ENCODE assay signal across 1 cellular context in the genomic region with DNA sequence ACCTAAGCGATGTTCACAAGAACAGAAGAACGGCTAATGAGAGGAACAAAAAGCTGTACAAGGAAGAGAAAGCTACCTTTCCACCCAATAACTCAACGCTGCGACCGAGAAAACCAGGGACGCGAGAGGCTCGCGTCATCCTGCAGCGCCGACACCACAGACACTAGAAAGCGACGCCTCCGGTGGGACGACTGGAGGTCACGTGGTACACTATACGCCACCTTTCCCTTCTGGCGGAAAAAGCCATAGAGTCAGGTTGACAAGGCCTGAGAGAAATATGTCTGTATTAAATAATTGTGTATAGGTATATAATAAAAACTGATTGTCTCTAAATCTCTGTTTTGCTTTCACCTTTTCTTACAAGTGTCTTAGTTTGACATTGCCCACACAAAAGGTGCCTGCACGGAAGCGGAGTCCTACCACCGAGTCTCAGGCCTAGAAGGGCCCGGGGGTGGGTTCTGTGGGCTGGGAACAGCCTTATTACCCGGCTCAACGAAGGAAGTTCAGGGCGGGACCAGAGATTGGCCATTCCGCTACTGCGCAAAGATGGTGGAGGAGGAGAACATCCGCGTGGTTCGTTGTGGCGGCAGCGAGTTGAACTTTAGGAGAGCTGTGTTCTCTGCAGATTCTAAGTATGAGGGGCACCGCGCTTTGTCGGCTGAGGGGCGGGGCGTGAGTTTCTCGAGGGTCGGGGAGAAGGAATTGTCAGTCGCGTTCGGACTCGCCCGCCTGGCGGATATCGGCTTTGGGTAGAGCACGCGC.
TF ChIP-seq lines count a peak whose summit lies in the region.

TSS of gene WDR75 (plus strand) at position 528 of the 762 bp plus-strand sequence. CDS start at position 547, 19 bp downstream.

TF ChIP-seq in HepG2, 621 proteins besides CTCF, POLR2A, EP300 and RAD21 (continued from another document and continues in another):
- TF ChIP-seq, protein P1, sequence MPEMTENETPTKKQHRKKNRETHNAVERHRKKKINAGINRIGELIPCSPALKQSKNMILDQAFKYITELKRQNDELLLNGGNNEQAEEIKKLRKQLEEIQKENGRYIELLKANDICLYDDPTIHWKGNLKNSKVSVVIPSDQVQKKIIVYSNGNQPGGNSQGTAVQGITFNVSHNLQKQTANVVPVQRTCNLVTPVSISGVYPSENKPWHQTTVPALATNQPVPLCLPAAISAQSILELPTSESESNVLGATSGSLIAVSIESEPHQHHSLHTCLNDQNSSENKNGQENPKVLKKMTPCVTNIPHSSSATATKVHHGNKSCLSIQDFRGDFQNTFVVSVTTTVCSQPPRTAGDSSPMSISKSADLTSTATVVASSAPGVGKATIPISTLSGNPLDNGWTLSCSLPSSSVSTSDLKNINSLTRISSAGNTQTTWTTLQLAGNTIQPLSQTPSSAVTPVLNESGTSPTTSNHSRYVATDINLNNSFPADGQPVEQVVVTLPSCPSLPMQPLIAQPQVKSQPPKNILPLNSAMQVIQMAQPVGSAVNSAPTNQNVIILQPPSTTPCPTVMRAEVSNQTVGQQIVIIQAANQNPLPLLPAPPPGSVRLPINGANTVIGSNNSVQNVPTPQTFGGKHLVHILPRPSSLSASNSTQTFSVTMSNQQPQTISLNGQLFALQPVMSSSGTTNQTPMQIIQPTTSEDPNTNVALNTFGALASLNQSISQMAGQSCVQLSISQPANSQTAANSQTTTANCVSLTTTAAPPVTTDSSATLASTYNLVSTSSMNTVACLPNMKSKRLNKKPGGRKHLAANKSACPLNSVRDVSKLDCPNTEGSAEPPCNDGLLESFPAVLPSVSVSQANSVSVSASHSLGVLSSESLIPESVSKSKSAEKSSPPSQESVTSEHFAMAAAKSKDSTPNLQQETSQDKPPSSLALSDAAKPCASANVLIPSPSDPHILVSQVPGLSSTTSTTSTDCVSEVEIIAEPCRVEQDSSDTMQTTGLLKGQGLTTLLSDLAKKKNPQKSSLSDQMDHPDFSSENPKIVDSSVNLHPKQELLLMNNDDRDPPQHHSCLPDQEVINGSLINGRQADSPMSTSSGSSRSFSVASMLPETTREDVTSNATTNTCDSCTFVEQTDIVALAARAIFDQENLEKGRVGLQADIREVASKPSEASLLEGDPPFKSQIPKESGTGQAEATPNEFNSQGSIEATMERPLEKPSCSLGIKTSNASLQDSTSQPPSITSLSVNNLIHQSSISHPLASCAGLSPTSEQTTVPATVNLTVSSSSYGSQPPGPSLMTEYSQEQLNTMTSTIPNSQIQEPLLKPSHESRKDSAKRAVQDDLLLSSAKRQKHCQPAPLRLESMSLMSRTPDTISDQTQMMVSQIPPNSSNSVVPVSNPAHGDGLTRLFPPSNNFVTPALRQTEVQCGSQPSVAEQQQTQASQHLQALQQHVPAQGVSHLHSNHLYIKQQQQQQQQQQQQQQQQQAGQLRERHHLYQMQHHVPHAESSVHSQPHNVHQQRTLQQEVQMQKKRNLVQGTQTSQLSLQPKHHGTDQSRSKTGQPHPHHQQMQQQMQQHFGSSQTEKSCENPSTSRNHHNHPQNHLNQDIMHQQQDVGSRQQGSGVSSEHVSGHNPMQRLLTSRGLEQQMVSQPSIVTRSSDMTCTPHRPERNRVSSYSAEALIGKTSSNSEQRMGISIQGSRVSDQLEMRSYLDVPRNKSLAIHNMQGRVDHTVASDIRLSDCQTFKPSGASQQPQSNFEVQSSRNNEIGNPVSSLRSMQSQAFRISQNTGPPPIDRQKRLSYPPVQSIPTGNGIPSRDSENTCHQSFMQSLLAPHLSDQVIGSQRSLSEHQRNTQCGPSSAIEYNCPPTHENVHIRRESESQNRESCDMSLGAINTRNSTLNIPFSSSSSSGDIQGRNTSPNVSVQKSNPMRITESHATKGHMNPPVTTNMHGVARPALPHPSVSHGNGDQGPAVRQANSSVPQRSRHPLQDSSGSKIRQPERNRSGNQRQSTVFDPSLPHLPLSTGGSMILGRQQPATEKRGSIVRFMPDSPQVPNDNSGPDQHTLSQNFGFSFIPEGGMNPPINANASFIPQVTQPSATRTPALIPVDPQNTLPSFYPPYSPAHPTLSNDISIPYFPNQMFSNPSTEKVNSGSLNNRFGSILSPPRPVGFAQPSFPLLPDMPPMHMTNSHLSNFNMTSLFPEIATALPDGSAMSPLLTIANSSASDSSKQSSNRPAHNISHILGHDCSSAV (CRISPR knock-in tag; IDR thresholded peaks at IDR 0.05; ENCODE audit: borderline replicate concordance) = peak; percentile 82; the same call in 1 of the 2 replicates
- TF ChIP-seq ZNF800 (CRISPR knock-in tag; IDR thresholded peaks at IDR 0.05) (peak; percentile 69), ELF4 (CRISPR knock-in tag; IDR thresholded peaks at IDR 0.05; ENCODE audit: borderline replicate concordance) (no peak; the same call in none of the 2 replicates), MEIS1 (CRISPR knock-in tag; IDR thresholded peaks at IDR 0.05; ENCODE audit: borderline replicate concordance) (peak; percentile 86; the same call in 1 of the 2 replicates), ZNF431 (CRISPR knock-in tag; IDR thresholded peaks at IDR 0.05; ENCODE audit: borderline replicate concordance, low read depth) (peak; percentile 86), DNMT3B (CRISPR knock-in tag; conservative IDR thresholded peaks at IDR 0.05) (peak; percentile 74), HDAC1 (CRISPR knock-in tag; IDR thresholded peaks at IDR 0.05) (peak; percentile 89), MIXL1 (CRISPR knock-in tag; IDR thresholded peaks at IDR 0.05) (peak; percentile 44), NCOA2 (CRISPR knock-in tag; IDR thresholded peaks at IDR 0.05) (peak; percentile 24; the same call in 1 of the 2 replicates), ZNF557 (CRISPR knock-in tag; IDR thresholded peaks at IDR 0.05) (peak; percentile 90; the same call in 1 of the 2 replicates), ZNF446 (CRISPR knock-in tag; IDR thresholded peaks at IDR 0.05) (0 out of 2 replicates have a peak, but pooled peaks have one; percentile 38), ZNF749 (CRISPR knock-in tag; IDR thresholded peaks at IDR 0.05; ENCODE audit: borderline replicate concordance) (peak; percentile 23; the same call in 1 of the 2 replicates), ZNF547 (CRISPR knock-in tag; IDR thresholded peaks at IDR 0.05) (peak; percentile 41; the same call in 1 of the 2 replicates), BHLHE40 (IDR thresholded peaks at IDR 0.05; ENCODE audit: low read length) (peak; percentile 47), DNMT1 (CRISPR knock-in tag; IDR thresholded peaks at IDR 0.05) (no peak), CEBPG (CRISPR knock-in tag; IDR thresholded peaks at IDR 0.05) (peak; percentile 31; the same call in 1 of the 2 replicates), ARID5B (CRISPR knock-in tag; IDR thresholded peaks at IDR 0.05) (peak; percentile 64), PHF8 (CRISPR knock-in tag; IDR thresholded peaks at IDR 0.05) (peak; percentile 91), AHR (CRISPR knock-in tag; IDR thresholded peaks at IDR 0.05) (0 out of 2 replicates have a peak, but pooled peaks have one; percentile 36), HOXD1 (CRISPR knock-in tag; IDR thresholded peaks at IDR 0.05) (peak; percentile 70; the same call in 1 of the 2 replicates), POLR2AphosphoS2 (IDR thresholded peaks at IDR 0.05; ENCODE audit: low read depth, low read length) (peak; percentile 76; the same call in 1 of the 2 replicates), ZNF570 (CRISPR knock-in tag; IDR thresholded peaks at IDR 0.05; ENCODE audit: borderline replicate concordance) (peak; percentile 33; the same call in 1 of the 2 replicates), ZNF180 (CRISPR knock-in tag; IDR thresholded peaks at IDR 0.05; ENCODE audit: borderline replicate concordance, low read depth) (no peak), DPF2 (CRISPR knock-in tag; IDR thresholded peaks at IDR 0.05; ENCODE audit: borderline replicate concordance, low read depth) (0 out of 2 replicates have a peak, but pooled peaks have one; percentile 41), ZSCAN31 (CRISPR knock-in tag; IDR thresholded peaks at IDR 0.05; ENCODE audit: low read depth) (peak; percentile 65)
- TF ChIP-seq, protein P2, sequence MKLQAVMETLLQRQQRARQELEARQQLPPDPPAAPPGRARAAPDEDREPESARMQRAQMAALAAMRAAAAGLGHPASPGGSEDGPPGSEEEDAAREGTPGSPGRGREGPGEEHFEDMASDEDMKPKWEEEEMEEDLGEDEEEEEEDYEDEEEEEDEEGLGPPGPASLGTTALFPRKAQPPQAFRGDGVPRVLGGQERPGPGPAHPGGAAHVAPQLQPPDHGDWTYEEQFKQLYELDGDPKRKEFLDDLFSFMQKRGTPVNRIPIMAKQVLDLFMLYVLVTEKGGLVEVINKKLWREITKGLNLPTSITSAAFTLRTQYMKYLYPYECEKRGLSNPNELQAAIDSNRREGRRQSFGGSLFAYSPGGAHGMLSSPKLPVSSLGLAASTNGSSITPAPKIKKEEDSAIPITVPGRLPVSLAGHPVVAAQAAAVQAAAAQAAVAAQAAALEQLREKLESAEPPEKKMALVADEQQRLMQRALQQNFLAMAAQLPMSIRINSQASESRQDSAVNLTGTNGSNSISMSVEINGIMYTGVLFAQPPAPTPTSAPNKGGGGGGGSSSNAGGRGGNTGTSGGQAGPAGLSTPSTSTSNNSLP (IDR thresholded peaks at IDR 0.05; ENCODE audit: low read depth, low read length) = no peak
- TF ChIP-seq, protein P3, sequence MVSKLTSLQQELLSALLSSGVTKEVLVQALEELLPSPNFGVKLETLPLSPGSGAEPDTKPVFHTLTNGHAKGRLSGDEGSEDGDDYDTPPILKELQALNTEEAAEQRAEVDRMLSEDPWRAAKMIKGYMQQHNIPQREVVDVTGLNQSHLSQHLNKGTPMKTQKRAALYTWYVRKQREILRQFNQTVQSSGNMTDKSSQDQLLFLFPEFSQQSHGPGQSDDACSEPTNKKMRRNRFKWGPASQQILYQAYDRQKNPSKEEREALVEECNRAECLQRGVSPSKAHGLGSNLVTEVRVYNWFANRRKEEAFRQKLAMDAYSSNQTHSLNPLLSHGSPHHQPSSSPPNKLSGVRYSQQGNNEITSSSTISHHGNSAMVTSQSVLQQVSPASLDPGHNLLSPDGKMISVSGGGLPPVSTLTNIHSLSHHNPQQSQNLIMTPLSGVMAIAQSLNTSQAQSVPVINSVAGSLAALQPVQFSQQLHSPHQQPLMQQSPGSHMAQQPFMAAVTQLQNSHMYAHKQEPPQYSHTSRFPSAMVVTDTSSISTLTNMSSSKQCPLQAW (CRISPR knock-in tag; IDR thresholded peaks at IDR 0.05) = peak; percentile 59
- TF ChIP-seq, protein P4, sequence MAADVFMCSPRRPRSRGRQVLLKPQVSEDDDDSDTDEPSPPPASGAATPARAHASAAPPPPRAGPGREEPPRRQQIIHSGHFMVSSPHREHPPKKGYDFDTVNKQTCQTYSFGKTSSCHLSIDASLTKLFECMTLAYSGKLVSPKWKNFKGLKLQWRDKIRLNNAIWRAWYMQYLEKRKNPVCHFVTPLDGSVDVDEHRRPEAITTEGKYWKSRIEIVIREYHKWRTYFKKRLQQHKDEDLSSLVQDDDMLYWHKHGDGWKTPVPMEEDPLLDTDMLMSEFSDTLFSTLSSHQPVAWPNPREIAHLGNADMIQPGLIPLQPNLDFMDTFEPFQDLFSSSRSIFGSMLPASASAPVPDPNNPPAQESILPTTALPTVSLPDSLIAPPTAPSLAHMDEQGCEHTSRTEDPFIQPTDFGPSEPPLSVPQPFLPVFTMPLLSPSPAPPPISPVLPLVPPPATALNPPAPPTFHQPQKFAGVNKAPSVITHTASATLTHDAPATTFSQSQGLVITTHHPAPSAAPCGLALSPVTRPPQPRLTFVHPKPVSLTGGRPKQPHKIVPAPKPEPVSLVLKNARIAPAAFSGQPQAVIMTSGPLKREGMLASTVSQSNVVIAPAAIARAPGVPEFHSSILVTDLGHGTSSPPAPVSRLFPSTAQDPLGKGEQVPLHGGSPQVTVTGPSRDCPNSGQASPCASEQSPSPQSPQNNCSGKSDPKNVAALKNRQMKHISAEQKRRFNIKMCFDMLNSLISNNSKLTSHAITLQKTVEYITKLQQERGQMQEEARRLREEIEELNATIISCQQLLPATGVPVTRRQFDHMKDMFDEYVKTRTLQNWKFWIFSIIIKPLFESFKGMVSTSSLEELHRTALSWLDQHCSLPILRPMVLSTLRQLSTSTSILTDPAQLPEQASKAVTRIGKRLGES (CRISPR knock-in tag; IDR thresholded peaks at IDR 0.05; ENCODE audit: borderline replicate concordance) = peak; percentile 75
